11 cellular contexts compared by ENCODE assay signal in genomic region chr2:215749092-215749957, GRCh38.
DNase-seq lines count a peak whose midpoint lies in the region; ATAC-seq and TF ChIP-seq lines count a peak whose summit lies in the region.
"Had no signal": no experiment of that assay in that cellular context is flagged by ENCODE, and none has a peak within 500 bp of the region (broad histone marks: within the 10 kb centered on the region; RNA-seq: fewer than 3 reads in every experiment).

No MANE protein-coding gene starts in this region.

- no peaks in the 10 kb centered on the region for H3K27me3 Mint-ChIP-seq in chondrocyte (ENCODE audit: low read depth)
- H3K27me3 Mint-ChIP-seq in stimulated activated memory B cell treated with anti-CD40 and anti-IgM and Interleukin-4, amounts not matched to agents 10 μg/mL and 1 μg/mL and 100 μg/mL, for 72 hours = peaks cover 10% of the 10 kb centered on the region

- no peak overlapping the region for H3K4me3 ChIP-seq in left lung
- H3K4me3 ChIP-seq: ovary had no signal

- H3K27ac ChIP-seq in left lung = peak overlapping the region; percentile 63 to 72
- H3K27ac ChIP-seq: ovary had no signal

- no peak for TF ChIP-seq CTCF in chondrocyte (IDR thresholded peaks at IDR 0.05)
- TF ChIP-seq CTCF in left lung (IDR thresholded peaks at IDR 0.05) = no peak

- intact Hi-C loops in left lung (cut with DNase I) = no loop called here

- peak overlapping the region; percentile 27 for H3K27ac Mint-ChIP-seq in chondrocyte (ENCODE audit: unreplicated experiment)
- H3K27ac Mint-ChIP-seq in stimulated activated memory B cell treated with anti-CD40 and anti-IgM and Interleukin-4, amounts not matched to agents 10 μg/mL and 1 μg/mL and 100 μg/mL, for 72 hours = no peak overlapping the region

- H3K36me3 ChIP-seq in left lung = no peaks in the 10 kb centered on the region
- H3K36me3 ChIP-seq: ovary had no signal

- H3K36me3 Mint-ChIP-seq in chondrocyte (ENCODE audit: low read depth) = peaks cover 5% of the 10 kb centered on the region
- H3K36me3 Mint-ChIP-seq in stimulated activated memory B cell treated with anti-CD40 and anti-IgM and Interleukin-4, amounts not matched to agents 10 μg/mL and 1 μg/mL and 100 μg/mL, for 72 hours = no peaks in the 10 kb centered on the region

- no peaks in the 10 kb centered on the region for H3K27me3 ChIP-seq in left lung
- H3K27me3 ChIP-seq: ovary had no signal

- ATAC-seq in HG03175 (IDR thresholded peaks at IDR 0.05; ENCODE audit: unreplicated experiment) (peak; percentile 45), left lung (peak; percentile 90), GM18520 (IDR thresholded peaks at IDR 0.05; ENCODE audit: unreplicated experiment) (no peak)
- peak; percentile 13 for ATAC-seq in stimulated activated memory B cell treated with anti-CD40 and anti-IgM and Interleukin-4, amounts not matched to agents 10 μg/mL and 1 μg/mL and 100 μg/mL, for 72 hours

- peaks cover 34 to 37% of the 10 kb centered on the region in 2 donors for H3K4me1 ChIP-seq in left lung

- H3K4me1 Mint-ChIP-seq in chondrocyte (ENCODE audit: low read depth) = peaks cover 48% of the 10 kb centered on the region
- peaks cover 6% of the 10 kb centered on the region for H3K4me1 Mint-ChIP-seq in stimulated activated memory B cell treated with anti-CD40 and anti-IgM and Interleukin-4, amounts not matched to agents 10 μg/mL and 1 μg/mL and 100 μg/mL, for 72 hours

- H3K9me3 ChIP-seq in left lung = no peaks in the 10 kb centered on the region
- H3K9me3 ChIP-seq: ovary had no signal

- DNase-seq in chondrocyte (ENCODE audit: low spot score) (no peak), left lung (peak; percentile 86 to 90), NCI-H69 (lab: John Stamatoyannopoulos, UW) (no peak), NK-92 (lab: John Stamatoyannopoulos, UW; ENCODE audit: unreplicated experiment) (no peak)
- DNase-seq in stimulated activated naive CD4-positive, alpha-beta T cell treated with Interleukin-2 at 50 U/mL for 16 hours (lab: John Stamatoyannopoulos, UW) = no peak
- DNase-seq: amniotic stem cell, DMS153 had no signal

- H3K9me3 Mint-ChIP-seq in chondrocyte (ENCODE audit: low read depth) = no peaks in the 10 kb centered on the region
- H3K9me3 Mint-ChIP-seq in stimulated activated memory B cell treated with anti-CD40 and anti-IgM and Interleukin-4, amounts not matched to agents 10 μg/mL and 1 μg/mL and 100 μg/mL, for 72 hours = no peaks in the 10 kb centered on the region

- H3K4me3 Mint-ChIP-seq in chondrocyte (ENCODE audit: unreplicated experiment) = no peak overlapping the region
- no peak overlapping the region for H3K4me3 Mint-ChIP-seq in stimulated activated memory B cell treated with anti-CD40 and anti-IgM and Interleukin-4, amounts not matched to agents 10 μg/mL and 1 μg/mL and 100 μg/mL, for 72 hours

Comparison
In these comparisons a context has a peak if more than half of its experiments do, and no peak if none do; other contexts are left out.
1. DNase-seq: peak in left lung (2 of 2); none in chondrocyte (single experiment), stimulated activated naive CD4-positive, alpha-beta T cell treated with Interleukin-2 at 50 U/mL for 16 hours (single experiment), NCI-H69 (single experiment) and NK-92 (single experiment).